20 cellular contexts compared by ENCODE assay signal in the genomic region with DNA sequence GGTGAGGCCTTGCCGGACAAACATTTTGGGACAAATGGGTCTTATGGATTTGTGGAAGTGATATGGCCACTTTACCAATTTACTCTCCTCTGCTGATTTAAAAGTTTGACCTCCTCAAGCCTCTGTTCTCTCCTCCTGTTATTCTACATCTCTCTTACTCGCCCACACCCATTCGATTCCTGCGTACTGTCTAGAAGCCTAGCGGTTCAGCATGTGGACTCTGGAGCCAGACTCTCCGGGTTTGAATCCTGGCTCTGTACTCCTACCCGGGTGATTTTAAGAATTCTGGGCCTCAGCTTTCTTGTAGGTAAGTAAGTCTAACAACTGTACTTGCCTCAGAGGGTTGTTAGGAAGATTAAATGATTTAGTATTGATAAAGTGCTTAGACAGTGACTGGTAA.
DNase-seq lines count a peak whose midpoint lies in the region; ATAC-seq, FAIRE-seq and TF ChIP-seq lines count a peak whose summit lies in the region.
"Had no signal": no experiment of that assay in that cellular context is flagged by ENCODE, and none has a peak within 500 bp of the region (broad histone marks: within the 10 kb centered on the region; RNA-seq: fewer than 3 reads in every experiment).

No MANE protein-coding gene starts in this region.

- POLR2A ChIA-PET in H1 (lab: Charles Lee; ENCODE audit: partially characterized antibody) = no interaction called here

- H3K4me1 ChIP-seq in H1 (replicated peaks in 1 of 4; ENCODE audit: control insufficient read depth in 3 of 4, insufficient read depth in 4 of 4, low read length in 3 of 4) (no peaks in the 10 kb centered on the region), psoas muscle (peaks cover 34% of the 10 kb centered on the region), smooth muscle cell (ENCODE audit: low read depth) (peaks cover 13% of the 10 kb centered on the region)
- H3K4me1 ChIP-seq: Caco-2 had no signal

- peaks cover 0 to 8% of the 10 kb centered on the region in 2 experiments; a peak in 1 of 4 replicates for H3K9me3 ChIP-seq in H1 (ENCODE audit: insufficient read depth in 2 of 2, low read depth in 1 of 2, low read length in 1 of 2)
- H3K9me3 ChIP-seq in psoas muscle = peaks cover 15% of the 10 kb centered on the region
- peaks cover 3% of the 10 kb centered on the region for H3K9me3 ChIP-seq in smooth muscle cell (replicated peaks; ENCODE audit: low read depth)
- H3K9me3 ChIP-seq in MG63 = peaks cover 12% of the 10 kb centered on the region
- H3K9me3 ChIP-seq: Caco-2, HAP-1 had no signal

- no peak overlapping the region for H3K56ac ChIP-seq in H1 (replicated peaks; ENCODE audit: insufficient read length, low read depth, low read length)

- H2BK12ac ChIP-seq in H1 (ENCODE audit: low read depth, low read length) = no peak overlapping the region

- H3K79me1 ChIP-seq in H1 (ENCODE audit: low read depth, low read length) = no peaks in the 10 kb centered on the region

- H4K20me1 ChIP-seq in H1 (replicated peaks in 1 of 2; ENCODE audit: control insufficient read depth in 1 of 2, insufficient read depth in 2 of 2, low read length in 2 of 2) (no peaks in the 10 kb centered on the region), smooth muscle cell (ENCODE audit: low read depth) (no peaks in the 10 kb centered on the region)

- H2AFZ ChIP-seq in H1 (ENCODE audit: low read length) (0 out of 2 replicates have a peak overlapping the region, but pooled peaks have one; percentile 16), smooth muscle cell (ENCODE audit: low read depth) (peak overlapping the region; percentile 84)

- no peak overlapping the region for H2BK5ac ChIP-seq in H1 (ENCODE audit: low read depth, low read length)

- H3K9me3 Mint-ChIP-seq in mesothelial cell of epicardium = peaks cover 21% of the 10 kb centered on the region

- intact Hi-C loops in psoas muscle (cut with DNase I) = loop anchor here in 1 of 2 donors (10.0 kb wide), 1 partner anchor 114 kb away; no protein-coding TSS in a partner anchor

- H2BK120ac ChIP-seq in H1 (replicated peaks; ENCODE audit: low read depth, low read length) = no peak overlapping the region

- H3K9ac ChIP-seq in H1 (replicated peaks in 1 of 4; ENCODE audit: extremely low read depth in 1 of 4, low read depth in 3 of 4, low read length in 3 of 4) (no peak overlapping the region), smooth muscle cell (ENCODE audit: low read depth) (peak overlapping the region; percentile 20)

- no peak for TF ChIP-seq POLR2A in H1 (IDR thresholded peaks at IDR 0.05; ENCODE audit: control extremely low read depth in 1 of 2, low read depth in 2 of 2, low read length in 2 of 2)

- CTCF ChIA-PET in H1 (lab: Charles Lee; ENCODE audit: partially characterized antibody) = no interaction called here

- H3K4me1 Mint-ChIP-seq in mesothelial cell of epicardium = peaks cover 9% of the 10 kb centered on the region

- peak in 3 of 4 donors; percentile 50 to 51 (median 51) for ATAC-seq in psoas muscle
- ATAC-seq: K562 had no signal

- no peaks in the 10 kb centered on the region for H3K79me2 ChIP-seq in H1 (ENCODE audit: control insufficient read depth in 1 of 2, insufficient read depth in 2 of 2, low read length in 2 of 2)
- no peaks in the 10 kb centered on the region for H3K79me2 ChIP-seq in smooth muscle cell (ENCODE audit: low read depth)

- no peak overlapping the region for H3K14ac ChIP-seq in H1 (ENCODE audit: insufficient read length)

- H3K36me3 ChIP-seq in H1 (ENCODE audit: control insufficient read depth in 2 of 4, insufficient read depth in 4 of 4, low read length in 3 of 4) (no peaks in the 10 kb centered on the region), psoas muscle (ENCODE audit: insufficient read depth in 1 of 2, low read depth in 1 of 2) (no peaks in the 10 kb centered on the region), smooth muscle cell (ENCODE audit: low read depth) (peaks cover 8% of the 10 kb centered on the region), MG63 (no peaks in the 10 kb centered on the region)
- H3K36me3 ChIP-seq: HAP-1 had no signal

- 83% methylated on average over 7 of the region's 7 CpGs; no CpG with 5 or more reads in 1 of the 2 experiments for WGBS in H1 (ENCODE audit: extremely low coverage in 1 of 2, insufficient coverage in 1 of 2, insufficient read length in 1 of 2, insufficient replicate concordance in 2 of 2, low coverage in 1 of 2, low lambda C conversion rate in 2 of 2, missing lambda C conversion rate in 1 of 2), 2 experiments
- WGBS in psoas muscle, 3 donors = 44 to 64% (median 59%) methylated on average over 7 of the region's 7 CpGs
- 27% methylated on average over 7 of the region's 7 CpGs for WGBS in smooth muscle cell (ENCODE audit: low lambda C conversion rate)

- no peak overlapping the region for H3K23ac ChIP-seq in H1 (ENCODE audit: insufficient read length)

- H3K27me3 ChIP-seq in H1 (replicated peaks in 1 of 4; ENCODE audit: control insufficient read depth in 3 of 4, extremely low read depth in 1 of 4, insufficient read depth in 3 of 4, low read length in 3 of 4) (no peaks in the 10 kb centered on the region), psoas muscle (ENCODE audit: insufficient read depth in 3 of 3, low read length in 2 of 3) (no peaks in the 10 kb centered on the region), smooth muscle cell (ENCODE audit: low read depth) (no peaks in the 10 kb centered on the region), MG63 (no peaks in the 10 kb centered on the region)

- peaks cover 3% of the 10 kb centered on the region for H3K36me3 Mint-ChIP-seq in mesothelial cell of epicardium

- no peak overlapping the region for H4K5ac ChIP-seq in H1 (ENCODE audit: insufficient read length, low read depth, low read length)

- no peak overlapping the region for H3K18ac ChIP-seq in H1 (ENCODE audit: extremely low read depth, low read length)

- no peak overlapping the region for H3K4me3 Mint-ChIP-seq in mesothelial cell of epicardium
- H3K4me3 Mint-ChIP-seq: CD4-positive, alpha-beta T cell had no signal

- H2BK15ac ChIP-seq in H1 (ENCODE audit: low read length) = no peak overlapping the region

- no peak overlapping the region for H3K4me2 ChIP-seq in H1 (ENCODE audit: insufficient read depth in 1 of 2, low read depth in 2 of 2, low read length in 2 of 2)
- H3K4me2 ChIP-seq in smooth muscle cell = peak overlapping the region; percentile 44

- no peak for DNase-seq in H1 (ENCODE audit: low read depth in 1 of 2, low spot score in 2 of 2)
- no peak for DNase-seq in mesothelial cell of epicardium (ENCODE audit: low spot score in 2 of 2, unreplicated experiment in 2 of 2)
- DNase-seq in psoas muscle = no peak
- no peak for DNase-seq in smooth muscle cell (lab: John Stamatoyannopoulos, UW; ENCODE audit: unreplicated experiment)
- DNase-seq in MG63 = no peak
- no peak for DNase-seq in stimulated activated CD4-positive, alpha-beta T cell treated with anti-CD3 and anti-CD28 coated beads, Interleukin-12 subunit alpha, Interleukin-12 subunit beta, amount 100 ng/mL, for 4 hours
- DNase-seq in NCI-H446 (lab: John Stamatoyannopoulos, UW) = no peak
- no peak for DNase-seq in NCI-H2029 (lab: John Stamatoyannopoulos, UW)
- DNase-seq: AML-193; Caco-2; CD4-positive, alpha-beta T cell; GDM1; IMR-90 had no signal

- peak overlapping the region; percentile 6 for H3K27ac Mint-ChIP-seq in mesothelial cell of epicardium
- H3K27ac Mint-ChIP-seq: CD4-positive, alpha-beta T cell had no signal

- no peaks in the 10 kb centered on the region for H3K23me2 ChIP-seq in H1 (ENCODE audit: low read depth, low read length)

- FAIRE-seq in H1 (lab: Jason Lieb, UNC) = no peak
- FAIRE-seq: D721Med, GM12892, GM18507, HTR-8/SVneo, K562 had no signal

- H2BK20ac ChIP-seq in H1 (ENCODE audit: low read length) = no peak overlapping the region

- H4K8ac ChIP-seq in H1 (ENCODE audit: extremely low read depth, insufficient read depth, low read length) = no peak overlapping the region

- H2AK5ac ChIP-seq in H1 (ENCODE audit: low read depth, low read length) = no peak overlapping the region

- TF ChIP-seq RAD21 in H1 (IDR thresholded peaks at IDR 0.05 in 1 of 2, conservative IDR thresholded peaks at IDR 0.05 in 1 of 2; ENCODE audit: low read depth in 2 of 2, low read length in 2 of 2) = no peak

- TF ChIP-seq CTCF in H1 (IDR thresholded peaks at IDR 0.05; ENCODE audit: control extremely low read depth in 1 of 3, insufficient read depth in 1 of 3, low read depth in 1 of 3, low read length in 3 of 3) = no peak
- no peak for TF ChIP-seq CTCF in mesothelial cell of epicardium (IDR thresholded peaks at IDR 0.05; ENCODE audit: unreplicated experiment)
- TF ChIP-seq CTCF in psoas muscle (IDR thresholded peaks at IDR 0.05) = no peak
- no peak for TF ChIP-seq CTCF in smooth muscle cell (IDR thresholded peaks at IDR 0.05; ENCODE audit: borderline replicate concordance, insufficient read depth, poor library complexity, severe bottlenecking)

- TF ChIP-seq EP300 in H1 (IDR thresholded peaks at IDR 0.05; ENCODE audit: borderline replicate concordance in 1 of 2, low read depth in 2 of 2, low read length in 2 of 2) = no peak

- H3K27ac ChIP-seq in H1 (ENCODE audit: low read depth, low read length) (no peak overlapping the region), psoas muscle (peak overlapping the region; percentile 81), smooth muscle cell (ENCODE audit: low read depth) (peak overlapping the region; percentile 71)
- H3K27ac ChIP-seq: C4-2B had no signal

- H4K91ac ChIP-seq in H1 (replicated peaks; ENCODE audit: insufficient read length, low read length) = no peak overlapping the region

- H3K4me3 ChIP-seq in H1 (ENCODE audit: extremely low read depth in 1 of 4, insufficient read depth in 2 of 4, low read depth in 3 of 4, low read length in 4 of 4) (no peak overlapping the region), psoas muscle (peak overlapping the region; percentile 45), smooth muscle cell (no peak overlapping the region), MG63 (no peak overlapping the region)
- H3K4me3 ChIP-seq: HAP-1, K562 had no signal

- H3K4ac ChIP-seq in H1 (replicated peaks; ENCODE audit: insufficient read length, low read depth, low read length) = no peak overlapping the region

- no peaks in the 10 kb centered on the region for H3K27me3 Mint-ChIP-seq in mesothelial cell of epicardium (ENCODE audit: low read depth)
- H3K27me3 Mint-ChIP-seq: CD4-positive, alpha-beta T cell had no signal

- H3F3A ChIP-seq in smooth muscle cell (ENCODE audit: low read depth) = peaks cover 26% of the 10 kb centered on the region

TF ChIP-seq in H1, 55 proteins besides CTCF, POLR2A, EP300 and RAD21 (continues in another document):
- TF ChIP-seq SP1 (IDR thresholded peaks at IDR 0.05; ENCODE audit: low read depth, low read length) (no peak), SP2 (IDR thresholded peaks at IDR 0.05; ENCODE audit: low read length) (no peak)
